Comparison of ENCODE assay signal across 11 cellular contexts in genomic region chr2:184599875-184600227, GRCh38. TPM values are rescaled to one million over a fixed set of nuclear protein-coding genes. Genes with fewer than 3 reads are reported as not detected.
DNase-seq lines count a peak whose midpoint lies in the region; ATAC-seq and TF ChIP-seq lines count a peak whose summit lies in the region.
"Had no signal": no experiment of that assay in that cellular context is flagged by ENCODE, and none has a peak within 500 bp of the region (broad histone marks: within the 10 kb centered on the region; RNA-seq: fewer than 3 reads in every experiment).

No MANE protein-coding gene starts in this region.

- peaks cover 0 to 9% (median 3%) of the 10 kb centered on the region in 3 donors for H3K36me3 Mint-ChIP-seq in naive thymus-derived CD8-positive, alpha-beta T cell

- peak; percentile 50 for ATAC-seq in upper lobe of right lung
- ATAC-seq in naive thymus-derived CD8-positive, alpha-beta T cell, result no peak
- ATAC-seq: activated T-cell treated with anti-CD3 and anti-CD28 coated beads, Interleukin-2, amount 50 U/mL, for 4 hours had no signal

- H3K4me3 Mint-ChIP-seq in naive thymus-derived CD8-positive, alpha-beta T cell, result peak overlapping the region in 1 of 10 donors; percentile 76

- TF ChIP-seq CTCF in upper lobe of right lung (IDR thresholded peaks at IDR 0.05), result no peak

- peaks cover 27 to 49% (median 30%) of the 10 kb centered on the region in 5 donors for H3K27me3 Mint-ChIP-seq in naive thymus-derived CD8-positive, alpha-beta T cell

- H3K4me3 ChIP-seq in upper lobe of right lung, result peak overlapping the region; percentile 50

- peaks cover 4% of the 10 kb centered on the region for H3K27me3 ChIP-seq in upper lobe of right lung

- no peaks in the 10 kb centered on the region for H3K36me3 ChIP-seq in upper lobe of right lung

- peaks cover 0 to 4% (median 0%) of the 10 kb centered on the region in 9 donors for H3K9me3 Mint-ChIP-seq in naive thymus-derived CD8-positive, alpha-beta T cell
- H3K9me3 Mint-ChIP-seq: activated T-cell treated with anti-CD3 and anti-CD28 coated beads, Interleukin-2, amount 50 U/mL, for 4 hours had no signal

- peaks cover 4 to 24% (median 16%) of the 10 kb centered on the region in 4 donors for H3K4me1 Mint-ChIP-seq in naive thymus-derived CD8-positive, alpha-beta T cell

- H3K27ac Mint-ChIP-seq in naive thymus-derived CD8-positive, alpha-beta T cell, result no peak overlapping the region
- H3K27ac Mint-ChIP-seq: immature natural killer cell had no signal

- H3K9me3 ChIP-seq in upper lobe of right lung, result no peaks in the 10 kb centered on the region

- DNase-seq in SIG-M5 treated with dmso at 0.1 percent for 504 hours (lab: John Stamatoyannopoulos, UW; ENCODE audit: unreplicated experiment) (peak; percentile 84), SIG-M5 (lab: John Stamatoyannopoulos, UW) (no peak), SKM-1 treated with dmso at 0.1 percent for 144 hours (lab: John Stamatoyannopoulos, UW; ENCODE audit: unreplicated experiment) (peak; percentile 59), germinal center (ENCODE audit: low spot score) (peak; percentile 5), upper lobe of right lung (no peak), globus pallidus (ENCODE audit: low spot score) (no peak), anterior cingulate cortex (lab: John Stamatoyannopoulos, UW) (no peak)
- DNase-seq in naive thymus-derived CD8-positive, alpha-beta T cell, result no peak
- DNase-seq: 8988T; activated T-cell treated with anti-CD3 and anti-CD28 coated beads, Interleukin-2, amount 50 U/mL, for 4 hours; immature natural killer cell had no signal

- POLR2A ChIA-PET in naive thymus-derived CD8-positive, alpha-beta T cell (lab: Charles Lee), result no interaction called here

- intact Hi-C loops in upper lobe of right lung (cut with DNase I), result no loop called here

- H3K4me1 ChIP-seq in upper lobe of right lung, result no peaks in the 10 kb centered on the region

- peak overlapping the region; percentile 61 for H3K27ac ChIP-seq in upper lobe of right lung

RNA-seq across cellular contexts. Expression of gene ZNF804A, which starts 1.5 kb away (rescaled TPM):
- total RNA-seq in upper lobe of right lung, result 0.78 TPM
- not detected for total RNA-seq in naive thymus-derived CD8-positive, alpha-beta T cell
- not detected for polyA plus RNA-seq in naive thymus-derived CD8-positive, alpha-beta T cell
- total RNA-seq: activated T-cell treated with anti-CD3 and anti-CD28 coated beads, Interleukin-2, amount 50 U/mL, for 4 hours had no signal

Comparison
In these comparisons a context has a peak if more than half of its experiments do, and no peak if none do; other contexts are left out.
1. DNase-seq: peak in SIG-M5 treated with dmso at 0.1 percent for 504 hours (single experiment), SKM-1 treated with dmso at 0.1 percent for 144 hours (single experiment) and germinal center (single experiment); none in SIG-M5 (single experiment), upper lobe of right lung (single experiment), globus pallidus (single experiment), anterior cingulate cortex (0 of 58) and naive thymus-derived CD8-positive, alpha-beta T cell (0 of 10).